ENCODE assay signal across 10 cellular contexts in genomic region chr17:21377821-21378396, GRCh38. TPM values are rescaled to one million over a fixed set of nuclear protein-coding genes. Genes with fewer than 3 reads are reported as not detected.
DNase-seq lines count a peak whose midpoint lies in the region; ATAC-seq and TF ChIP-seq lines count a peak whose summit lies in the region.
"Had no signal": no experiment of that assay in that cellular context is flagged by ENCODE, and none has a peak within 500 bp of the region (broad histone marks: within the 10 kb centered on the region; RNA-seq: fewer than 3 reads in every experiment).

No MANE protein-coding gene starts in this region.

- H3K27ac Mint-ChIP-seq in brain (no peak overlapping the region), memory B cell (no peak overlapping the region)
- H3K27ac Mint-ChIP-seq in stimulated activated memory B cell treated with anti-CD40 and anti-IgM and Interleukin-4, amounts not matched to agents 10 μg/mL and 1 μg/mL and 100 μg/mL, for 72 hours: no peak overlapping the region

- peaks cover 22% of the 10 kb centered on the region for H3K4me1 Mint-ChIP-seq in brain
- H3K4me1 Mint-ChIP-seq in memory B cell: peaks cover 3% of the 10 kb centered on the region
- peaks cover 32% of the 10 kb centered on the region for H3K4me1 Mint-ChIP-seq in stimulated activated memory B cell treated with anti-CD40 and anti-IgM and Interleukin-4, amounts not matched to agents 10 μg/mL and 1 μg/mL and 100 μg/mL, for 72 hours

- no peak overlapping the region for H3K9ac ChIP-seq in HUES48 (ENCODE audit: low read depth, low read length)

- DNase-seq in memory B cell (ENCODE audit: low spot score in 2 of 2) (no peak), GOT3 (lab: John Stamatoyannopoulos, UW) (no peak), foreskin melanocyte (no peak)
- DNase-seq: hypothalamus, NCI-H187 had no signal

- no peaks in the 10 kb centered on the region for H3K4me1 ChIP-seq in HUES48 (ENCODE audit: control insufficient read depth, insufficient read depth, low read length)

- H3K4me3 Mint-ChIP-seq in brain: peak overlapping the region; percentile 77 to 86 (median 82)
- peak overlapping the region; percentile 17 for H3K4me3 Mint-ChIP-seq in memory B cell
- H3K4me3 Mint-ChIP-seq in stimulated activated memory B cell treated with anti-CD40 and anti-IgM and Interleukin-4, amounts not matched to agents 10 μg/mL and 1 μg/mL and 100 μg/mL, for 72 hours: peak overlapping the region; percentile 2

- peak in 1 of 2 experiments; percentile 33 for TF ChIP-seq CTCF in brain (conservative IDR thresholded peaks at IDR 0.05)

- no peaks in the 10 kb centered on the region for H3K9me3 ChIP-seq in HUES48 (ENCODE audit: control insufficient read depth, insufficient read depth, low read length)

- peaks cover 60% of the 10 kb centered on the region for H3K27me3 ChIP-seq in HUES48 (ENCODE audit: control insufficient read depth, insufficient read depth, low read length)

- no peak for ATAC-seq in memory B cell (ENCODE audit: low read depth)
- ATAC-seq in stimulated activated memory B cell treated with anti-CD40 and anti-IgM and Interleukin-4, amounts not matched to agents 10 μg/mL and 1 μg/mL and 100 μg/mL, for 72 hours: no peak
- no peak for ATAC-seq in HG02970 (IDR thresholded peaks at IDR 0.05; ENCODE audit: low FRiP score, unreplicated experiment)
- ATAC-seq: Panc1 had no signal

- no peaks in the 10 kb centered on the region for H3K36me3 ChIP-seq in HUES48 (ENCODE audit: control insufficient read depth, insufficient read depth, low read length)

- no peaks in the 10 kb centered on the region for H3K9me3 Mint-ChIP-seq in brain
- H3K9me3 Mint-ChIP-seq in memory B cell: peaks cover 2% of the 10 kb centered on the region
- H3K9me3 Mint-ChIP-seq in stimulated activated memory B cell treated with anti-CD40 and anti-IgM and Interleukin-4, amounts not matched to agents 10 μg/mL and 1 μg/mL and 100 μg/mL, for 72 hours: no peaks in the 10 kb centered on the region

- H3K36me3 Mint-ChIP-seq in brain: no peaks in the 10 kb centered on the region
- no peaks in the 10 kb centered on the region for H3K36me3 Mint-ChIP-seq in memory B cell
- no peaks in the 10 kb centered on the region for H3K36me3 Mint-ChIP-seq in stimulated activated memory B cell treated with anti-CD40 and anti-IgM and Interleukin-4, amounts not matched to agents 10 μg/mL and 1 μg/mL and 100 μg/mL, for 72 hours

- H3K4me3 ChIP-seq in HUES48 (ENCODE audit: low read depth, low read length): peak overlapping the region; percentile 71

- no peak overlapping the region for H3K27ac ChIP-seq in HUES48 (ENCODE audit: low read depth, low read length)

- H3K27me3 Mint-ChIP-seq in brain: peaks cover 51% of the 10 kb centered on the region
- peaks cover 21% of the 10 kb centered on the region for H3K27me3 Mint-ChIP-seq in memory B cell
- peaks cover 92% of the 10 kb centered on the region for H3K27me3 Mint-ChIP-seq in stimulated activated memory B cell treated with anti-CD40 and anti-IgM and Interleukin-4, amounts not matched to agents 10 μg/mL and 1 μg/mL and 100 μg/mL, for 72 hours

RNA-seq across cellular contexts. Expression of gene KCNJ12, which starts 1.8 kb away (rescaled TPM):
- 2.9 TPM for polyA plus RNA-seq in brain (ENCODE audit: insufficient read depth, low read depth, low replicate concordance)

Comparison
In these comparisons a context has a peak if more than half of its experiments do, and no peak if none do; other contexts are left out.
1. H3K4me3 Mint-ChIP-seq: peak in every context shown above with its lines; median percentile 82 in brain; 17 in memory B cell; 2 in stimulated activated memory B cell treated with anti-CD40 and anti-IgM and Interleukin-4, amounts not matched to agents 10 μg/mL and 1 μg/mL and 100 μg/mL, for 72 hours.